In the genomic region with DNA sequence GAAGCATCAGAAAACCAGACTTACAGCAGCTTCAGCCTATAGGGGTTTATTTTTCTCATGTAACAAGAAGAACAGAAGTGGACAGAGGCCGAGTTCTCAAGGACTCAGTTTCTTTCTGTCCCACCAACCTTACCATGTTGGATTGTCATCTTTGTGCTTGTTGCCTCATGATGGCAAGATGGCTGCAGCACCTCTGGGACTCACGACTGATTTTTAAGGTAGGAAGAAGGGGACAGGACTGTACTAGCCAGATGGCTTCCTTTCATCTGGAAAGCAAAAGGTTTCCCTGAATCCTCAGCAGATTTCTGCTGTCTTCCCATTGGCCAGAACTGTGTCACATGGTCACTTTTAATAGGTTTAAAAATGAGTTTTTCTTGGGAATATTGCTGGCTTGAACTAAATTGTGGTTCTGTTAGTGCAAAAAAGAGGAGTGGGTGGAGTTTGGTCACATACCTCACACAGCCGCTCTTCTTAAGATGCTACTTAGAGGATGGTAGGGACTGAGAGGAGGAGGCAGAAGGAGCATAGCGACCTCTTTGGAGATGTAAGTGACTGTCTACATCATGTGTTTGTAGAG, we compare ENCODE assay signal across 18 cellular contexts. TPM values are rescaled to one million over a fixed set of nuclear protein-coding genes. Genes with fewer than 3 reads are reported as not detected.
A peak's percentile ranks its signal among the peaks of the same experiment; 100 is the strongest.
DNase-seq lines count a peak whose midpoint lies in the region; ATAC-seq and TF ChIP-seq lines count a peak whose summit lies in the region.
"Had no signal": no experiment of that assay in that cellular context is flagged by ENCODE, and none has a peak within 500 bp of the region (broad histone marks: within the 10 kb centered on the region; RNA-seq: fewer than 3 reads in every experiment).

No MANE protein-coding gene starts in this region.

- H3K4me3 Mint-ChIP-seq in WTC11 (no peak overlapping the region), type B pancreatic cell (no peak overlapping the region)
- H3K4me3 Mint-ChIP-seq: activated CD4-positive, alpha-beta T cell treated with anti-CD3 and anti-CD28 coated beads for 36 hours; stimulated activated naive B cell treated with anti-CD40 and anti-IgM and Interleukin-4, amounts not matched to agents 10 μg/mL and 1 μg/mL and 100 μg/mL, for 72 hours had no signal

- H4K20me1 ChIP-seq in HCT116 (ENCODE audit: insufficient read depth): no peaks in the 10 kb centered on the region

- H3K27ac Mint-ChIP-seq in WTC11 (no peak overlapping the region), type B pancreatic cell (peak overlapping the region; percentile 26)
- H3K27ac Mint-ChIP-seq: activated CD4-positive, alpha-beta T cell treated with anti-CD3 and anti-CD28 coated beads for 36 hours; stimulated activated naive B cell treated with anti-CD40 and anti-IgM and Interleukin-4, amounts not matched to agents 10 μg/mL and 1 μg/mL and 100 μg/mL, for 72 hours had no signal

- no peak for DNase-seq in HCT116 (ENCODE audit: low read depth, low spot score)
- DNase-seq in WTC11 (ENCODE audit: low spot score): no peak
- no peak for DNase-seq in foreskin keratinocyte
- DNase-seq in type B pancreatic cell (ENCODE audit: extremely low spot score, unreplicated experiment): no peak
- no peak for DNase-seq in stimulated activated CD4-positive, alpha-beta T cell treated with anti-CD3 and anti-CD28 coated beads, Interleukin-15, amount 100 ng/mL, for 24 hours
- DNase-seq in NCI-H2081 treated with DMSO at 0.1 percent for 48 hours (lab: John Stamatoyannopoulos, UW): no peak
- no peak for DNase-seq in hypothalamus (lab: John Stamatoyannopoulos, UW)
- DNase-seq: activated CD4-positive, alpha-beta T cell treated with anti-CD3 and anti-CD28 coated beads for 36 hours; activated gamma-delta T cell treated with Interleukin-2 at 50 U/mL for 16 hours; glutamatergic neuron; NCI-H1436; NCI-H748 treated with DMSO at 0.1 percent for 48 hours; occipital lobe; stimulated activated CD4-positive, alpha-beta T cell treated with anti-CD3 and anti-CD28 coated beads, Interleukin-2, amount 100 ng/mL, for 24 hours; stimulated activated naive B cell treated with anti-CD40 and anti-IgM and Interleukin-4, amounts not matched to agents 10 μg/mL and 1 μg/mL and 100 μg/mL, for 72 hours had no signal

- TF ChIP-seq CTCF in HCT116 (IDR thresholded peaks at IDR 0.05 in 2 of 3, conservative IDR thresholded peaks at IDR 0.05 in 1 of 3; ENCODE audit: borderline replicate concordance in 1 of 3, insufficient read depth in 1 of 3, low read depth in 2 of 3, low read length in 2 of 3) (no peak), WTC11 (IDR thresholded peaks at IDR 0.05) (no peak), foreskin keratinocyte (conservative IDR thresholded peaks at IDR 0.05) (no peak), type B pancreatic cell (conservative IDR thresholded peaks at IDR 0.05) (no peak)

- H3K36me3 Mint-ChIP-seq in WTC11 (no peaks in the 10 kb centered on the region), type B pancreatic cell (no peaks in the 10 kb centered on the region)
- H3K36me3 Mint-ChIP-seq: stimulated activated naive B cell treated with anti-CD40 and anti-IgM and Interleukin-4, amounts not matched to agents 10 μg/mL and 1 μg/mL and 100 μg/mL, for 72 hours had no signal

- ATAC-seq in HCT116: peak; percentile 38
- peak; percentile 47; the same call in 1 of the 2 replicates for ATAC-seq in WTC11
- ATAC-seq in foreskin keratinocyte: no peak
- ATAC-seq: activated CD4-positive, alpha-beta T cell treated with anti-CD3 and anti-CD28 coated beads for 36 hours; left lobe of liver; stimulated activated naive B cell treated with anti-CD40 and anti-IgM and Interleukin-4, amounts not matched to agents 10 μg/mL and 1 μg/mL and 100 μg/mL, for 72 hours had no signal

- H3K9me2 ChIP-seq in HCT116 (ENCODE audit: insufficient read depth): no peaks in the 10 kb centered on the region

- H3K27ac ChIP-seq in HCT116 (ENCODE audit: low read depth, low read length) (peak overlapping the region; percentile 73), foreskin keratinocyte (peak overlapping the region; percentile 38)
- H3K27ac ChIP-seq: SK-N-MC had no signal

- H3K9me3 ChIP-seq in HCT116 (ENCODE audit: control insufficient read depth in 1 of 2, insufficient read depth in 1 of 2, low read depth in 1 of 2, low read length in 2 of 2): no peaks in the 10 kb centered on the region
- H3K9me3 ChIP-seq: Caco-2 had no signal

- H2AFZ ChIP-seq in HCT116 (ENCODE audit: low read depth, low read length, poor library complexity, severe bottlenecking): peak overlapping the region; percentile 56

- H3K36me3 ChIP-seq in HCT116 (ENCODE audit: control insufficient read depth in 1 of 2, insufficient read depth in 2 of 2, low read length in 2 of 2): no peaks in the 10 kb centered on the region

- H3K4me1 Mint-ChIP-seq in WTC11 (no peaks in the 10 kb centered on the region), type B pancreatic cell (ENCODE audit: unreplicated experiment) (peaks cover 19% of the 10 kb centered on the region)
- H3K4me1 Mint-ChIP-seq: activated CD4-positive, alpha-beta T cell treated with anti-CD3 and anti-CD28 coated beads for 36 hours; stimulated activated naive B cell treated with anti-CD40 and anti-IgM and Interleukin-4, amounts not matched to agents 10 μg/mL and 1 μg/mL and 100 μg/mL, for 72 hours had no signal

- POLR2A ChIA-PET in HCT116 (lab: Charles Lee): interaction anchor here (0.5 to 2.5 kb wide), 5 partner anchors 9 to 47 kb away, joined by 3 to 12 read pairs (median 4); no protein-coding TSS in a partner anchor
- POLR2A ChIA-PET in WTC11 (lab: Charles Lee): no interaction called here

- no peaks in the 10 kb centered on the region for H3K79me2 ChIP-seq in HCT116 (ENCODE audit: insufficient read depth, low read length)

- peak; percentile 34 for TF ChIP-seq POLR2A in HCT116 (IDR thresholded peaks at IDR 0.05; ENCODE audit: borderline replicate concordance, extremely low read depth, insufficient read depth, insufficient read length)

- no peak for TF ChIP-seq RAD21 in HCT116 (IDR thresholded peaks at IDR 0.05; ENCODE audit: low read depth)

- H3K27me3 Mint-ChIP-seq in WTC11 (ENCODE audit: low read depth): no peaks in the 10 kb centered on the region
- no peaks in the 10 kb centered on the region for H3K27me3 Mint-ChIP-seq in type B pancreatic cell
- H3K27me3 Mint-ChIP-seq: activated CD4-positive, alpha-beta T cell treated with anti-CD3 and anti-CD28 coated beads for 36 hours had no signal

- H3K9me3 Mint-ChIP-seq in WTC11: no peaks in the 10 kb centered on the region
- H3K9me3 Mint-ChIP-seq in type B pancreatic cell: no peaks in the 10 kb centered on the region

- CTCF ChIA-PET in HCT116 (lab: Charles Lee) (interaction anchor here (1.6 kb wide), 1 partner anchor 10 kb away, joined by 5 read pairs; no protein-coding TSS in a partner anchor), WTC11 (lab: Charles Lee) (interaction anchor here (0.7 kb wide), 1 partner anchor 45 kb away, joined by 3 read pairs; no protein-coding TSS in a partner anchor)

- intact Hi-C loops in HCT116 (cut with micrococcal nuclease): no loop called here

- peak overlapping the region in 1 of 2 experiments; percentile 37; a peak in 2 of 4 replicates for H3K4me3 ChIP-seq in HCT116 (replicated peaks in 1 of 2; ENCODE audit: low read depth in 1 of 2, low read length in 2 of 2)
- H3K4me3 ChIP-seq: SK-N-MC had no signal

- RAD21 ChIA-PET in HCT116 (lab: Charles Lee; ENCODE audit: low non-redundant PET in 1 of 2, low total read pairs in 2 of 2, uncharacterized antibody in 2 of 2, unreplicated experiment in 2 of 2): no interaction called here

- H3K9ac ChIP-seq in HCT116 (ENCODE audit: low read length): peak overlapping the region; percentile 43

- BruUV-seq in HCT116 (replicated peaks; lab: Mats Ljungman, UMichigan): no TSS peak

- H3K4me1 ChIP-seq in HCT116 (ENCODE audit: control insufficient read depth in 1 of 2, insufficient read depth in 2 of 2, low read length in 2 of 2): peaks cover 27 to 33% of the 10 kb centered on the region in 2 experiments
- peaks cover 18% of the 10 kb centered on the region for H3K4me1 ChIP-seq in foreskin keratinocyte

- H3K4me2 ChIP-seq in HCT116 (ENCODE audit: low read length): peak overlapping the region; percentile 70

- no peaks in the 10 kb centered on the region for H3K27me3 ChIP-seq in HCT116 (ENCODE audit: insufficient read depth, low read length)
- no peaks in the 10 kb centered on the region for H3K27me3 ChIP-seq in foreskin keratinocyte

TF ChIP-seq in HCT116, 20 proteins besides CTCF, POLR2A, EP300 and RAD21:
- peak; percentile 13 for TF ChIP-seq YY1 (IDR thresholded peaks at IDR 0.05; ENCODE audit: extremely low read depth, insufficient replicate concordance, low read depth, low read length)
- TF ChIP-seq, protein P1, sequence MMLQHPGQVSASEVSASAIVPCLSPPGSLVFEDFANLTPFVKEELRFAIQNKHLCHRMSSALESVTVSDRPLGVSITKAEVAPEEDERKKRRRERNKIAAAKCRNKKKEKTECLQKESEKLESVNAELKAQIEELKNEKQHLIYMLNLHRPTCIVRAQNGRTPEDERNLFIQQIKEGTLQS (IDR thresholded peaks at IDR 0.05): no peak

TF ChIP-seq in WTC11, 78 proteins besides CTCF, POLR2A, EP300 and RAD21:
- TF ChIP-seq ESRRA (CRISPR knock-in tag; IDR thresholded peaks at IDR 0.05; ENCODE audit: borderline replicate concordance) (no peak), NFATC4 (CRISPR knock-in tag; IDR thresholded peaks at IDR 0.05) (no peak)
- TF ChIP-seq, protein P2, sequence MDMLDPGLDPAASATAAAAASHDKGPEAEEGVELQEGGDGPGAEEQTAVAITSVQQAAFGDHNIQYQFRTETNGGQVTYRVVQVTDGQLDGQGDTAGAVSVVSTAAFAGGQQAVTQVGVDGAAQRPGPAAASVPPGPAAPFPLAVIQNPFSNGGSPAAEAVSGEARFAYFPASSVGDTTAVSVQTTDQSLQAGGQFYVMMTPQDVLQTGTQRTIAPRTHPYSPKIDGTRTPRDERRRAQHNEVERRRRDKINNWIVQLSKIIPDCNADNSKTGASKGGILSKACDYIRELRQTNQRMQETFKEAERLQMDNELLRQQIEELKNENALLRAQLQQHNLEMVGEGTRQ (CRISPR knock-in tag; IDR thresholded peaks at IDR 0.05): peak; percentile 26; the same call in 1 of the 2 replicates

RNA-seq across cellular contexts. Expression of a gene that starts 48.1 kb away (rescaled TPM):
- total RNA-seq in HCT116 (2021; ENCODE audit: unreplicated experiment): 100 TPM
- polyA plus RNA-seq in HCT116 (2012): 39.7 and 44.9 TPM in 2 replicates
- total RNA-seq in WTC11 (2021): 223 to 229 TPM (median 227 TPM) in 3 replicates
- 58.4 and 75.0 TPM in 2 replicates for total RNA-seq in foreskin keratinocyte
- 8.1 and 13.2 TPM in 2 replicates for polyA plus RNA-seq in foreskin keratinocyte
- 69.2 and 133 TPM in 2 replicates for total RNA-seq in type B pancreatic cell (ENCODE audit: low replicate concordance)
